ENCODE assay signal across 8 cellular contexts in genomic region chr1:235326719-235327558, GRCh38. TPM values are rescaled to one million over a fixed set of nuclear protein-coding genes. Genes with fewer than 3 reads are reported as not detected.
A peak's percentile ranks its signal among the peaks of the same experiment; 100 is the strongest.
DNase-seq lines count a peak whose midpoint lies in the region; ATAC-seq lines count a peak whose summit lies in the region.

No MANE protein-coding gene starts in this region.

- ATAC-seq in left lobe of liver (peak; percentile 5), HG02623 (IDR thresholded peaks at IDR 0.05; ENCODE audit: unreplicated experiment) (no peak)

- DNase-seq in NK-92 treated with Interleukin-12 subunit alpha and Interleukin-12 subunit beta, amount 100 ng/mL, for 24 hours (lab: John Stamatoyannopoulos, UW), result peak; percentile 45
- no peak for DNase-seq in NK-92 (lab: John Stamatoyannopoulos, UW; ENCODE audit: unreplicated experiment)
- peak; percentile 53 for DNase-seq in MV-4-11 (lab: John Stamatoyannopoulos, UW)
- peak; percentile 71 for DNase-seq in activated CD4-positive, CD25-positive, alpha-beta regulatory T cell treated with anti-CD3 and anti-CD28 coated beads, Interleukin-2, amount 50 U/mL, for 72 hours
- DNase-seq in cerebellum (ENCODE audit: low spot score), result peak; percentile 17
- DNase-seq in left lobe of liver (ENCODE audit: low spot score), result peak; percentile 60
- DNase-seq in stimulated activated CD4-positive, alpha-beta T cell treated with anti-CD3 and anti-CD28 coated beads, Interleukin-2, amount 100 ng/mL, for 4 hours (ENCODE audit: low read depth), result peak; percentile 50

RNA-seq across cellular contexts. Expression of gene ARID4B, which starts 1.0 kb away (rescaled TPM):
- total RNA-seq in cerebellum (65.1 TPM), left lobe of liver (10.9 TPM)

RNA-seq across cellular contexts. Expression of gene GGPS1, which starts 1.4 kb away (rescaled TPM):
- 21.1 TPM for total RNA-seq in cerebellum
- 8.6 TPM for total RNA-seq in left lobe of liver

RNA-seq across cellular contexts. Expression of gene TBCE, which starts 40.3 kb away (rescaled TPM):
- total RNA-seq in cerebellum (39.1 TPM), left lobe of liver (13.6 TPM)
